In genomic region chr10:28734940-28735759, GRCh38 we compare ENCODE assay signal across 11 cellular contexts. TPM values are rescaled to one million over a fixed set of nuclear protein-coding genes. Genes with fewer than 3 reads are reported as not detected.
DNase-seq lines count a peak whose midpoint lies in the region; ATAC-seq, FAIRE-seq and TF ChIP-seq lines count a peak whose summit lies in the region.
"Had no signal": no experiment of that assay in that cellular context is flagged by ENCODE, and none has a peak within 500 bp of the region (broad histone marks: within the 10 kb centered on the region; RNA-seq: fewer than 3 reads in every experiment).

No MANE protein-coding gene starts in this region.

- H3K27me3 ChIP-seq in PC-9 (ENCODE audit: insufficient read depth, low read depth) (no peaks in the 10 kb centered on the region), osteoblast (ENCODE audit: insufficient read depth, low read length) (peaks cover 13% of the 10 kb centered on the region), small intestine (ENCODE audit: control insufficient read depth in 2 of 2, insufficient read depth in 2 of 2, low read length in 2 of 2) (no peaks in the 10 kb centered on the region)

- H3K9me2 ChIP-seq in PC-9 (ENCODE audit: insufficient read depth), result no peaks in the 10 kb centered on the region

- POLR2A ChIA-PET in PC-9 (lab: Charles Lee; ENCODE audit: unreplicated experiment), result no interaction called here

- WGBS in small intestine, 3 donors, result 39 to 49% (median 45%) methylated on average over 4 of the region's 4 CpGs

- H4K20me1 ChIP-seq in PC-9 (ENCODE audit: insufficient read depth) (no peaks in the 10 kb centered on the region), osteoblast (ENCODE audit: insufficient read depth, low read length) (no peaks in the 10 kb centered on the region)

- H3K79me2 ChIP-seq in PC-9 (ENCODE audit: low read depth) (no peaks in the 10 kb centered on the region), osteoblast (ENCODE audit: insufficient read depth, low read length) (no peaks in the 10 kb centered on the region)

- TF ChIP-seq CTCF in PC-9 (conservative IDR thresholded peaks at IDR 0.05) (no peak), osteoblast (IDR thresholded peaks at IDR 0.05; ENCODE audit: extremely low read depth, low read depth, low read length) (no peak), GM20000 (IDR thresholded peaks at IDR 0.05; ENCODE audit: extremely low read depth, missing control alignments) (no peak)

- H3K4me2 ChIP-seq in PC-9 (no peak overlapping the region), osteoblast (ENCODE audit: insufficient read depth, low read length) (no peak overlapping the region)

- H3K27ac ChIP-seq in PC-9 (peak overlapping the region; percentile 42), epithelial cell of prostate (peak overlapping the region; percentile 31), osteoblast (ENCODE audit: low read depth, low read length) (peak overlapping the region; percentile 36), small intestine (ENCODE audit: low read depth in 1 of 2, low read length in 1 of 2) (peak overlapping the region in 1 of 2 donors; percentile 12)

- no peak overlapping the region for H2AFZ ChIP-seq in PC-9
- H2AFZ ChIP-seq in osteoblast (ENCODE audit: low read length), result no peak overlapping the region

- H3K4me1 ChIP-seq in PC-9 (replicated peaks; ENCODE audit: insufficient read depth) (no peaks in the 10 kb centered on the region), osteoblast (ENCODE audit: insufficient read depth, low read length) (peaks cover 6% of the 10 kb centered on the region), small intestine (ENCODE audit: control insufficient read depth in 2 of 2, insufficient read depth in 1 of 2, low read depth in 1 of 2, low read length in 1 of 2) (no peaks in the 10 kb centered on the region)

- H3K4me3 ChIP-seq in PC-9 (no peak overlapping the region), osteoblast (ENCODE audit: insufficient read depth, low read length) (no peak overlapping the region), small intestine (ENCODE audit: low read depth in 1 of 2, low read length in 2 of 2) (no peak overlapping the region)
- H3K4me3 ChIP-seq: esophagus squamous epithelium had no signal

- intact Hi-C loops in PC-9 (cut with micrococcal nuclease; ENCODE audit: unreplicated experiment), result no loop called here

- H3K36me3 ChIP-seq in PC-9 (ENCODE audit: low read depth) (no peaks in the 10 kb centered on the region), osteoblast (ENCODE audit: insufficient read depth, low read length) (no peaks in the 10 kb centered on the region), small intestine (ENCODE audit: control insufficient read depth in 2 of 2, insufficient read depth in 2 of 2, low read length in 2 of 2) (no peaks in the 10 kb centered on the region)
- H3K36me3 ChIP-seq: esophagus squamous epithelium had no signal

- FAIRE-seq in small intestine (lab: Jason Lieb, UNC), result no peak

- CTCF ChIA-PET in PC-9 (lab: Charles Lee), result no interaction called here

- BruUV-seq in PC-9 (replicated peaks; lab: Mats Ljungman, UMichigan), result no TSS peak

- ATAC-seq in HG02938 (IDR thresholded peaks at IDR 0.05; ENCODE audit: unreplicated experiment) (no peak), GM19467 (IDR thresholded peaks at IDR 0.05; ENCODE audit: unreplicated experiment) (no peak)
- ATAC-seq: activated CD8-positive, alpha-beta T cell treated with anti-CD3 and anti-CD28 coated beads for 36 hours had no signal

- DNase-seq in ELR (ENCODE audit: low read depth), result peak; percentile 85
- peak; percentile 2 to 80 for DNase-seq in PC-9
- DNase-seq in epithelial cell of prostate (ENCODE audit: low read depth, low spot score), result peak; percentile 65
- DNase-seq in osteoblast (ENCODE audit: insufficient read length, low spot score, missing footprints), result peak; percentile 89
- DNase-seq in GM20000 (ENCODE audit: low spot score), result no peak
- no peak for DNase-seq in small intestine
- DNase-seq: activated CD8-positive, alpha-beta T cell treated with anti-CD3 and anti-CD28 coated beads for 36 hours; esophagus squamous epithelium; NCI-H187 treated with DMSO at 0.1 percent for 48 hours had no signal

- H3K9me3 ChIP-seq in PC-9 (ENCODE audit: insufficient read depth, low read depth) (no peaks in the 10 kb centered on the region), osteoblast (ENCODE audit: low read depth, low read length) (peaks cover 4% of the 10 kb centered on the region), small intestine (ENCODE audit: control insufficient read depth, low read depth) (no peaks in the 10 kb centered on the region)

- peaks cover 15% of the 10 kb centered on the region for H3F3A ChIP-seq in PC-9 (ENCODE audit: insufficient read depth, low read depth)

RNA-seq across cellular contexts. Expression of gene BAMBI, which starts 57.8 kb away (rescaled TPM):
- total RNA-seq in PC-9 (2021) (3.3 and 4.5 TPM in 2 replicates), osteoblast (13.6 and 14.8 TPM in 2 replicates)
- 1 to 10 TPM in 2 of 3 donors, not detected in 1; 1.1 to 1.3 TPM for polyA plus RNA-seq in small intestine

Comparison
In these comparisons a context has a peak if more than half of its experiments do, and no peak if none do; other contexts are left out.
1. DNase-seq: peak in ELR (single experiment), PC-9 (2 of 2), epithelial cell of prostate (single experiment) and osteoblast (single experiment); none in GM20000 (single experiment) and small intestine (single experiment).